In genomic region chr17:39794249-39794970, GRCh38 we compare ENCODE assay signal across 9 cellular contexts. TPM values are rescaled to one million over a fixed set of nuclear protein-coding genes. Genes with fewer than 3 reads are reported as not detected.
DNase-seq lines count a peak whose midpoint lies in the region; ATAC-seq, FAIRE-seq and TF ChIP-seq lines count a peak whose summit lies in the region.
"Had no signal": no experiment of that assay in that cellular context is flagged by ENCODE, and none has a peak within 500 bp of the region (broad histone marks: within the 10 kb centered on the region; RNA-seq: fewer than 3 reads in every experiment).

No MANE protein-coding gene starts in this region.

- H3K36me3 Mint-ChIP-seq in activated naive CD8-positive, alpha-beta T cell treated with anti-CD3 and anti-CD28 coated beads, Interleukin-2, amount 50 U/mL, for 24 hours (ENCODE audit: low read depth), result peaks cover 66% of the 10 kb centered on the region
- H3K36me3 Mint-ChIP-seq in nephron progenitor cell (ENCODE audit: low read depth), result no peaks in the 10 kb centered on the region

- intact Hi-C loops in Right ventricle myocardium inferior (cut with DNase I), result no loop called here

- H3K27ac Mint-ChIP-seq in activated naive CD8-positive, alpha-beta T cell treated with anti-CD3 and anti-CD28 coated beads, Interleukin-2, amount 50 U/mL, for 24 hours, result peak overlapping the region; percentile 94
- no peak overlapping the region for H3K27ac Mint-ChIP-seq in nephron progenitor cell

- peaks cover 81% of the 10 kb centered on the region for H3K4me1 Mint-ChIP-seq in activated naive CD8-positive, alpha-beta T cell treated with anti-CD3 and anti-CD28 coated beads, Interleukin-2, amount 50 U/mL, for 24 hours
- H3K4me1 Mint-ChIP-seq in nephron progenitor cell, result peaks cover 12% of the 10 kb centered on the region

- no peak for TF ChIP-seq CTCF in nephron progenitor cell (IDR thresholded peaks at IDR 0.05)

- no peak for DNase-seq in GM12891 (ENCODE audit: insufficient read length, low spot score)
- DNase-seq in activated naive CD8-positive, alpha-beta T cell treated with anti-CD3 and anti-CD28 coated beads, Interleukin-2, amount 50 U/mL, for 24 hours, result no peak
- no peak for DNase-seq in Right ventricle myocardium inferior (ENCODE audit: missing footprints)
- DNase-seq in nephron progenitor cell, result no peak

- H3K4me3 Mint-ChIP-seq in activated naive CD8-positive, alpha-beta T cell treated with anti-CD3 and anti-CD28 coated beads, Interleukin-2, amount 50 U/mL, for 24 hours, result peak overlapping the region; percentile 61
- no peak overlapping the region for H3K4me3 Mint-ChIP-seq in nephron progenitor cell

- no peaks in the 10 kb centered on the region for H3K9me3 Mint-ChIP-seq in activated naive CD8-positive, alpha-beta T cell treated with anti-CD3 and anti-CD28 coated beads, Interleukin-2, amount 50 U/mL, for 24 hours
- no peaks in the 10 kb centered on the region for H3K9me3 Mint-ChIP-seq in nephron progenitor cell

- TF ChIP-seq POLR2A in GM12891 (IDR thresholded peaks at IDR 0.05; ENCODE audit: low read depth, low read length), result peak; percentile 44; the same call in 1 of the 2 replicates

- peak; percentile 78 for ATAC-seq in GM19455 (IDR thresholded peaks at IDR 0.05; ENCODE audit: unreplicated experiment)
- peak; percentile 81 for ATAC-seq in HG03280 (IDR thresholded peaks at IDR 0.05; ENCODE audit: unreplicated experiment)
- ATAC-seq in activated naive CD8-positive, alpha-beta T cell treated with anti-CD3 and anti-CD28 coated beads, Interleukin-2, amount 50 U/mL, for 24 hours, result peak; percentile 49
- ATAC-seq in HG03457 (IDR thresholded peaks at IDR 0.05; ENCODE audit: unreplicated experiment), result no peak
- no peak for ATAC-seq in Right ventricle myocardium inferior
- ATAC-seq in SK-N-SH treated with all-trans-retinoic acid at 6 μM for 48 hours, result no peak

- peak; percentile 99 for FAIRE-seq in GM12891 (lab: Jason Lieb, UNC)

- no peaks in the 10 kb centered on the region for H3K27me3 Mint-ChIP-seq in activated naive CD8-positive, alpha-beta T cell treated with anti-CD3 and anti-CD28 coated beads, Interleukin-2, amount 50 U/mL, for 24 hours
- peaks cover 17% of the 10 kb centered on the region for H3K27me3 Mint-ChIP-seq in nephron progenitor cell (ENCODE audit: low read depth, poor library complexity)

TF ChIP-seq in GM12891, 5 proteins besides CTCF, POLR2A, EP300 and RAD21:
- TF ChIP-seq SPI1 (IDR thresholded peaks at IDR 0.05; ENCODE audit: low read depth, low read length) (peak; percentile 65), POU2F2 (IDR thresholded peaks at IDR 0.05; ENCODE audit: low read depth, low read length) (peak; percentile 66), PAX5 (IDR thresholded peaks at IDR 0.05; ENCODE audit: insufficient read depth, low read length, severe bottlenecking) (peak; percentile 85), POLR2AphosphoS5 (IDR thresholded peaks at IDR 0.05; ENCODE audit: low read depth, low read length) (no peak), TAF1 (IDR thresholded peaks at IDR 0.05; ENCODE audit: low read depth, low read length) (peak; percentile 39; the same call in 1 of the 2 replicates)
TF ChIP-seq in GM12891: peak in this region for 4.

TF ChIP-seq in SK-N-SH treated with all-trans-retinoic acid at 6 μM for 48 hours, 23 proteins besides CTCF, POLR2A, EP300 and RAD21:
- TF ChIP-seq TSHZ2 (CRISPR knock-in tag; IDR thresholded peaks at IDR 0.05) (no peak), ZC3H10 (CRISPR knock-in tag; IDR thresholded peaks at IDR 0.05) (no peak), GLIS3 (CRISPR knock-in tag; IDR thresholded peaks at IDR 0.05) (no peak), ZFP3 (CRISPR knock-in tag; IDR thresholded peaks at IDR 0.05) (no peak), ESRRG (CRISPR knock-in tag; IDR thresholded peaks at IDR 0.05) (no peak), ZNF8 (CRISPR knock-in tag; IDR thresholded peaks at IDR 0.05) (no peak), ZNF565 (CRISPR knock-in tag; conservative IDR thresholded peaks at IDR 0.05; ENCODE audit: low read depth) (no peak), ISL1 (CRISPR knock-in tag; IDR thresholded peaks at IDR 0.05) (no peak), CREB5 (CRISPR knock-in tag; IDR thresholded peaks at IDR 0.05; ENCODE audit: low read depth) (no peak), OSR1 (CRISPR knock-in tag; IDR thresholded peaks at IDR 0.05) (no peak), ARNTL (CRISPR knock-in tag; IDR thresholded peaks at IDR 0.05; ENCODE audit: borderline replicate concordance, low read depth) (no peak)

RNA-seq across cellular contexts. Expression of gene GRB7, which starts 56.7 kb away (rescaled TPM):
- 0.49 TPM for polyA plus RNA-seq in GM12891 (2012; ENCODE audit: low read depth, missing spikeins)
- total RNA-seq in Right ventricle myocardium inferior, result 2.4 TPM
- total RNA-seq: SJSA1 had no signal

Comparison
In these comparisons a context has a peak if more than half of its experiments do, and no peak if none do; other contexts are left out.
1. ATAC-seq: peak in GM19455 (single experiment), HG03280 (single experiment) and activated naive CD8-positive, alpha-beta T cell treated with anti-CD3 and anti-CD28 coated beads, Interleukin-2, amount 50 U/mL, for 24 hours (single experiment); none in HG03457 (single experiment), Right ventricle myocardium inferior (single experiment) and SK-N-SH treated with all-trans-retinoic acid at 6 μM for 48 hours (single experiment).